ENCODE assay signal across 11 cellular contexts in the genomic region with DNA sequence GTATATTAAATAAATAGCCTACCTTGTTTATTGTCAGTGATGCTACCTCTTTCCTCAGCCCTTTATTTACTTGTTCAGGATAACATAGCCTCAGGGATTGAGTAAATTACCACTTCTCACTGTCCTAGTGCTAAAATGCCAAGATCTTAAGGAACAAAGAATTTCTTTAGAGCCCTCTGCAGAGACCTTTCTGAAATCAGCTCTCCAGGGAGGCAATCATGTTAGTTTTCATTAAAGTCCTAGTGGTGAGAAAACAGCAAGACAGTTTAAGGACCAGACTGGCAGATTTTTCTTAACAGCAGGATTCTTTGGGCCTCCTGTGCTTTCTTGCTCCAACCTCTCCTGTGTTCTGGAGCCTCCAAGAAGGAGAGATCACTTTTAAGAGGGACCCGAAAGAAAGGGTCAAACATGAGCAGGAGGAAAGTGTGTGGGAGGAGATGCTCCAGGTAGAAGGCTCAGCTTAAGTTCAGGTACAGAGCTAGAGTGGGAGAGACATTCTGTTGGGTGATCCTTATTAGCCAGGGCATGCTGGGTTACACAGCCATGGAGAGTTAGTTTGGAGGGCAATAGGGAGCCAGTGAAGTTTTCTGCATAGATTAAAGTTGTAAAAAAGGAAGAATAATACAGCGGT. TPM values are rescaled to one million over a fixed set of nuclear protein-coding genes. Genes with fewer than 3 reads are reported as not detected.
DNase-seq lines count a peak whose midpoint lies in the region; ATAC-seq and TF ChIP-seq lines count a peak whose summit lies in the region.
"Had no signal": no experiment of that assay in that cellular context is flagged by ENCODE, and none has a peak within 500 bp of the region (broad histone marks: within the 10 kb centered on the region; RNA-seq: fewer than 3 reads in every experiment).

No MANE protein-coding gene starts in this region.

- H3K27me3 Mint-ChIP-seq in T-helper 2 cell treated with Interferon-gamma antibody and Interleukin-4, amounts not matched to agents 5 μg/mL and 100 μg/mL, for 36 hours (ENCODE audit: low read depth): peaks cover 54% of the 10 kb centered on the region

- peaks cover 34% of the 10 kb centered on the region for H3K79me2 ChIP-seq in PC-3 (ENCODE audit: low read length)

- no peak overlapping the region for H2AFZ ChIP-seq in PC-3 (ENCODE audit: low read length)

- H3K9me2 ChIP-seq in PC-3 (replicated peaks; ENCODE audit: low read length): no peaks in the 10 kb centered on the region

- POLR2A ChIA-PET in PC-3 (lab: Charles Lee; ENCODE audit: unreplicated experiment): no interaction called here

- no peak overlapping the region for H3K27ac Mint-ChIP-seq in T-helper 2 cell treated with Interferon-gamma antibody and Interleukin-4, amounts not matched to agents 5 μg/mL and 100 μg/mL, for 36 hours

- no peaks in the 10 kb centered on the region for H4K20me1 ChIP-seq in PC-3 (ENCODE audit: low read length)

- H3F3A ChIP-seq in PC-3 (ENCODE audit: low read length, unreplicated experiment): peaks cover 5% of the 10 kb centered on the region

- H3K27ac ChIP-seq in PC-3 (ENCODE audit: low read length) (peak overlapping the region; percentile 19; the same call in 1 of the 2 replicates), esophagus muscularis mucosa (replicated peaks in 1 of 4) (peak overlapping the region in 3 of 4 donors; percentile 22 to 66 (median 46))

- H3K4me3 Mint-ChIP-seq in T-helper 2 cell treated with Interferon-gamma antibody and Interleukin-4, amounts not matched to agents 5 μg/mL and 100 μg/mL, for 36 hours: peak overlapping the region; percentile 35

- no peaks in the 10 kb centered on the region for H3K36me3 Mint-ChIP-seq in T-helper 2 cell treated with Interferon-gamma antibody and Interleukin-4, amounts not matched to agents 5 μg/mL and 100 μg/mL, for 36 hours (ENCODE audit: low read depth)

- H3K4me1 Mint-ChIP-seq in T-helper 2 cell treated with Interferon-gamma antibody and Interleukin-4, amounts not matched to agents 5 μg/mL and 100 μg/mL, for 36 hours (ENCODE audit: low read depth): no peaks in the 10 kb centered on the region

- ATAC-seq in PC-3 (no peak), GM19463 (IDR thresholded peaks at IDR 0.05; ENCODE audit: unreplicated experiment) (no peak), left lobe of liver (no peak)

- no peaks in the 10 kb centered on the region for H3K36me3 ChIP-seq in PC-3 (ENCODE audit: low read depth, low read length)
- no peaks in the 10 kb centered on the region for H3K36me3 ChIP-seq in esophagus muscularis mucosa
- H3K36me3 ChIP-seq: HAP-1, thyroid gland had no signal

- H3K4me2 ChIP-seq in PC-3 (ENCODE audit: low read length): peak overlapping the region; percentile 70; the same call in 1 of the 2 replicates

- peak; percentile 26; the same call in 1 of the 2 replicates for TF ChIP-seq CTCF in PC-3 (conservative IDR thresholded peaks at IDR 0.05; ENCODE audit: low read depth, low read length)
- TF ChIP-seq CTCF in esophagus muscularis mucosa (IDR thresholded peaks at IDR 0.05): peak in 1 of 3 experiments; percentile 9

- CTCF ChIA-PET in PC-3 (lab: Charles Lee): interaction anchor here (0.8 to 1.0 kb wide), 2 partner anchors 76 to 171 kb away, joined by 4 to 8 read pairs; no protein-coding TSS in a partner anchor

- BruUV-seq in PC-3 (replicated peaks; lab: Mats Ljungman, UMichigan): no TSS peak

- H3K9me3 ChIP-seq in PC-3 (ENCODE audit: low read length): no peaks in the 10 kb centered on the region
- no peaks in the 10 kb centered on the region for H3K9me3 ChIP-seq in esophagus muscularis mucosa
- H3K9me3 ChIP-seq: HAP-1, thyroid gland had no signal

- intact Hi-C loops in PC-3 (cut with micrococcal nuclease): loop anchor here (5.0 kb wide), 1 partner anchor 75 kb away; no protein-coding TSS in a partner anchor
- intact Hi-C loops in esophagus muscularis mucosa (cut with DNase I): loop anchor here (5.0 kb wide), 1 partner anchor 330 kb away; no protein-coding TSS in a partner anchor

- H3K27me3 ChIP-seq in PC-3 (ENCODE audit: low read length) (no peaks in the 10 kb centered on the region), esophagus muscularis mucosa (peaks cover 0 to 6% (median 0%) of the 10 kb centered on the region in 4 donors)
- H3K27me3 ChIP-seq: thyroid gland had no signal

- H3K4me1 ChIP-seq in PC-3 (ENCODE audit: insufficient read depth, low read length): peaks cover 48% of the 10 kb centered on the region
- peaks cover 18 to 53% (median 29%) of the 10 kb centered on the region in 4 donors for H3K4me1 ChIP-seq in esophagus muscularis mucosa

- no peak overlapping the region for H3K4me3 ChIP-seq in PC-3 (ENCODE audit: low read length)
- H3K4me3 ChIP-seq in esophagus muscularis mucosa: peak overlapping the region in 1 of 4 donors; percentile 75

- no peak for TF ChIP-seq POLR2A in esophagus muscularis mucosa (IDR thresholded peaks at IDR 0.05; ENCODE audit: low read depth)

- no peaks in the 10 kb centered on the region for H3K9me3 Mint-ChIP-seq in T-helper 2 cell treated with Interferon-gamma antibody and Interleukin-4, amounts not matched to agents 5 μg/mL and 100 μg/mL, for 36 hours

- no peak for DNase-seq in T-helper 2 cell treated with Interferon-gamma antibody and Interleukin-4, amounts not matched to agents 5 μg/mL and 100 μg/mL, for 36 hours (ENCODE audit: low spot score)
- DNase-seq in T-helper 2 cell (no peak), PC-3 (peak; percentile 22), esophagus muscularis mucosa (ENCODE audit: extremely low spot score) (no peak), retina (peak; percentile 49), left lobe of liver (ENCODE audit: low spot score) (no peak)
- DNase-seq in activated CD8-positive, alpha-beta memory T cell treated with anti-CD3 and anti-CD28 coated beads, Interleukin-2, amount 50 U/mL, for 4 hours: no peak
- DNase-seq: activated CD4-positive, CD25-positive, alpha-beta regulatory T cell treated with anti-CD3 and anti-CD28 coated beads, Interleukin-2, amount 50 U/mL, for 72 hours had no signal

- 91% methylated on average over 2 of the region's 2 CpGs for WGBS in esophagus muscularis mucosa

- H3K9ac ChIP-seq in PC-3 (ENCODE audit: low read length): no peak overlapping the region

- no peak for TF ChIP-seq EP300 in esophagus muscularis mucosa (IDR thresholded peaks at IDR 0.05)

RNA-seq across cellular contexts. Expression of a gene that starts 1.2 kb away (rescaled TPM):
- 9.2 and 11.4 TPM in 2 replicates for total RNA-seq in PC-3 (2014; rRNA removed)
- 10 to 100 TPM; 17.7 to 26.7 (median 20.8) TPM for total RNA-seq in esophagus muscularis mucosa
- 0.28 TPM for total RNA-seq in left lobe of liver

Comparison
In these comparisons a context has a peak if more than half of its experiments do, and no peak if none do; other contexts are left out.
1. DNase-seq: peak in PC-3 (single experiment) and retina (single experiment); none in T-helper 2 cell treated with Interferon-gamma antibody and Interleukin-4, amounts not matched to agents 5 μg/mL and 100 μg/mL, for 36 hours (single experiment), T-helper 2 cell (0 of 5), esophagus muscularis mucosa (single experiment), activated CD8-positive, alpha-beta memory T cell treated with anti-CD3 and anti-CD28 coated beads, Interleukin-2, amount 50 U/mL, for 4 hours (single experiment) and left lobe of liver (single experiment).